Comparison of ENCODE assay signal across 8 cellular contexts in genomic region chr9:70406446-70406862, GRCh38. TPM values are rescaled to one million over a fixed set of nuclear protein-coding genes. Genes with fewer than 3 reads are reported as not detected.
A peak's percentile ranks its signal among the peaks of the same experiment; 100 is the strongest.
DNase-seq lines count a peak whose midpoint lies in the region; ATAC-seq and TF ChIP-seq lines count a peak whose summit lies in the region.

No MANE protein-coding gene starts in this region.

- H3K27ac Mint-ChIP-seq in GM23338, result no peak overlapping the region

- TF ChIP-seq CTCF in GM23338 (conservative IDR thresholded peaks at IDR 0.05; ENCODE audit: low read depth in 2 of 2) (peak in 1 of 2 experiments; percentile 35; a peak in 1 of 4 replicates), breast epithelium (IDR thresholded peaks at IDR 0.05) (no peak), upper lobe of left lung (IDR thresholded peaks at IDR 0.05) (no peak)

- peaks cover 21% of the 10 kb centered on the region for H3K4me1 Mint-ChIP-seq in GM23338

- H2AFZ ChIP-seq in GM23338, result peak overlapping the region; percentile 43

- DNase-seq in GM23338 (ENCODE audit: low spot score), result peak; percentile 48
- peak; percentile 49 for DNase-seq in NAMALWA (ENCODE audit: low spot score)
- peak in 1 of 2 donors; percentile 18 for DNase-seq in breast epithelium (ENCODE audit: low spot score in 2 of 2)
- peak; percentile 50 for DNase-seq in midbrain (lab: John Stamatoyannopoulos, UW)
- no peak for DNase-seq in upper lobe of left lung
- DNase-seq in COR-L47 (lab: John Stamatoyannopoulos, UW), result no peak
- no peak for DNase-seq in cortex of kidney (lab: John Stamatoyannopoulos, UW)

- H3K9me3 Mint-ChIP-seq in GM23338, result no peaks in the 10 kb centered on the region

- H3K36me3 Mint-ChIP-seq in GM23338 (ENCODE audit: low read depth), result no peaks in the 10 kb centered on the region

- H3K9me3 ChIP-seq in breast epithelium (no peaks in the 10 kb centered on the region), upper lobe of left lung (no peaks in the 10 kb centered on the region)

- no peak for TF ChIP-seq EP300 in upper lobe of left lung (IDR thresholded peaks at IDR 0.05)

- no peaks in the 10 kb centered on the region; the same call in 1 of the 2 replicates for H3K79me2 ChIP-seq in GM23338 (replicated peaks; ENCODE audit: insufficient read depth)

- peak overlapping the region; percentile 61 for H3K4me2 ChIP-seq in GM23338

- 39 to 43% methylated on average over 6 of the region's 6 CpGs for whole genome bisulfite sequencing in upper lobe of left lung, 2 donors

- no peak overlapping the region; the same call in 1 of the 2 replicates for H3K27ac ChIP-seq in GM23338 (ENCODE audit: low read depth)
- H3K27ac ChIP-seq in breast epithelium, result peak overlapping the region; percentile 66 to 77
- peak overlapping the region; percentile 51 to 73 (median 61) for H3K27ac ChIP-seq in upper lobe of left lung

- no peaks in the 10 kb centered on the region for H4K20me1 ChIP-seq in GM23338 (replicated peaks; ENCODE audit: insufficient read depth)

- H3K4me1 ChIP-seq in GM23338 (ENCODE audit: insufficient read depth), result peaks cover 17% of the 10 kb centered on the region
- peaks cover 0 to 26% of the 10 kb centered on the region in 2 donors for H3K4me1 ChIP-seq in breast epithelium
- H3K4me1 ChIP-seq in upper lobe of left lung, result peaks cover 73 to 83% (median 78%) of the 10 kb centered on the region in 4 donors

- H3K36me3 ChIP-seq in GM23338 (ENCODE audit: insufficient read depth) (no peaks in the 10 kb centered on the region), breast epithelium (no peaks in the 10 kb centered on the region), upper lobe of left lung (peaks cover 0 to 8% (median 1%) of the 10 kb centered on the region in 4 donors)

- H3K27me3 ChIP-seq in GM23338 (ENCODE audit: insufficient read depth) (peaks cover 22% of the 10 kb centered on the region), breast epithelium (no peaks in the 10 kb centered on the region), upper lobe of left lung (no peaks in the 10 kb centered on the region)

- H3K4me3 Mint-ChIP-seq in GM23338, result no peak overlapping the region

- H3K4me3 ChIP-seq in GM23338, result peak overlapping the region; percentile 11; the same call in 1 of the 2 replicates
- peak overlapping the region; percentile 9 to 50 (median 25) for H3K4me3 ChIP-seq in breast epithelium
- H3K4me3 ChIP-seq in upper lobe of left lung, result peak overlapping the region in 2 of 4 donors; percentile 15 to 16

- no peaks in the 10 kb centered on the region; the same call in 1 of the 2 replicates for H3K9me2 ChIP-seq in GM23338 (ENCODE audit: insufficient read depth)

- TF ChIP-seq POLR2A in breast epithelium (IDR thresholded peaks at IDR 0.05), result no peak
- TF ChIP-seq POLR2A in upper lobe of left lung (IDR thresholded peaks at IDR 0.05), result peak in 1 of 4 donors; percentile 34

- peaks cover 12% of the 10 kb centered on the region for H3K27me3 Mint-ChIP-seq in GM23338 (ENCODE audit: insufficient read depth, low read depth, poor library complexity)

- no peaks in the 10 kb centered on the region for H3F3A ChIP-seq in GM23338 (replicated peaks; ENCODE audit: low read depth)

- ATAC-seq in GM18520 (IDR thresholded peaks at IDR 0.05; ENCODE audit: unreplicated experiment) (peak; percentile 56), GM23338 (peak; percentile 60), upper lobe of left lung (ENCODE audit: low FRiP score in 2 of 2) (peak in 1 of 2 donors; percentile 36)

- intact Hi-C loops in breast epithelium (cut with DNase I; ENCODE audit: low total_unique reads), result no loop called here

TF ChIP-seq in GM23338, 12 proteins besides CTCF, POLR2A, EP300 and RAD21:
- TF ChIP-seq NANOG (IDR thresholded peaks at IDR 0.05; ENCODE audit: borderline replicate concordance), result no peak
- no peak for TF ChIP-seq EZH2phosphoT487 (IDR thresholded peaks at IDR 0.05; ENCODE audit: unreplicated experiment)
- no peak for TF ChIP-seq ETS1 (IDR thresholded peaks at IDR 0.05)
- no peak for TF ChIP-seq ZNF462 (CRISPR knock-in tag; IDR thresholded peaks at IDR 0.05)
- no peak for TF ChIP-seq CREB1 (CRISPR knock-in tag; IDR thresholded peaks at IDR 0.05; ENCODE audit: low read depth)
- no peak for TF ChIP-seq STAT1 (IDR thresholded peaks at IDR 0.05; ENCODE audit: unreplicated experiment)
- TF ChIP-seq JUNB (IDR thresholded peaks at IDR 0.05; ENCODE audit: unreplicated experiment), result no peak

RNA-seq across cellular contexts. Expression of gene KLF9, which starts 8.0 kb away (rescaled TPM):
- 0.82 and 1.5 TPM in 2 replicates for total RNA-seq in GM23338 (2014; rRNA removed; shearing (Covaris generic))
- 0.45 and 0.58 TPM in 2 replicates for polyA plus RNA-seq in GM23338 (2016; fragmentation: Nextera tagmentation; extraction: Ambion mirVana)
- total RNA-seq in breast epithelium (100 to 1,000 TPM; 129 to 223 (median 206) TPM), upper lobe of left lung (100 to 1,000 TPM in 2 of 6 donors, 10 to 100 TPM in 4; 51.8 to 135 (median 83.5) TPM)

Comparison
In these comparisons a context has a peak if more than half of its experiments do, and no peak if none do; other contexts are left out.
1. DNase-seq: peak in GM23338 (single experiment), NAMALWA (single experiment) and midbrain (single experiment); none in upper lobe of left lung (0 of 2), COR-L47 (single experiment) and cortex of kidney (single experiment).
2. RNA of gene KLF9, which starts 8.0 kb away (total RNA-seq): 129 to 223 TPM in breast epithelium and 51.8 to 135 TPM in upper lobe of left lung; 0.82 to 1.5 TPM in GM23338; every median in the first group is over 10 times any median in the second.